10 cellular contexts compared by ENCODE assay signal in genomic region chr15:39582977-39583585, GRCh38. TPM values are rescaled to one million over a fixed set of nuclear protein-coding genes. Genes with fewer than 3 reads are reported as not detected.
A peak's percentile ranks its signal among the peaks of the same experiment; 100 is the strongest.
DNase-seq lines count a peak whose midpoint lies in the region; ATAC-seq, FAIRE-seq and TF ChIP-seq lines count a peak whose summit lies in the region.
"Had no signal": no experiment of that assay in that cellular context is flagged by ENCODE, and none has a peak within 500 bp of the region (broad histone marks: within the 10 kb centered on the region; RNA-seq: fewer than 3 reads in every experiment).

No MANE protein-coding gene starts in this region.

- no peak for TF ChIP-seq RAD21 in HepG2 (CRISPR knock-in tag; IDR thresholded peaks at IDR 0.05)

- H3K9me3 ChIP-seq in HUES64 (ENCODE audit: insufficient read depth, low read depth, low read length) (no peaks in the 10 kb centered on the region), HepG2 (ENCODE audit: low read length) (no peaks in the 10 kb centered on the region), stomach smooth muscle (ENCODE audit: control insufficient read depth in 2 of 2, low read length in 2 of 2) (no peaks in the 10 kb centered on the region), body of pancreas (no peaks in the 10 kb centered on the region)

- peak overlapping the region; percentile 99 for H3K4me3 Mint-ChIP-seq in chondrocyte (ENCODE audit: unreplicated experiment)
- H3K4me3 Mint-ChIP-seq: activated B cell treated with CpG ODN at 0.5 μM for 24 hours; activated naive CD8-positive, alpha-beta T cell treated with anti-CD3 and anti-CD28 coated beads for 36 hours had no signal

- DNase-seq in chondrocyte (ENCODE audit: low spot score) (no peak), HepG2 (ENCODE audit: low spot score) (no peak), body of pancreas (no peak), NK-92 (lab: John Stamatoyannopoulos, UW; ENCODE audit: unreplicated experiment) (no peak), NOMO-1 treated with dmso at 0.1 percent for 144 hours (lab: John Stamatoyannopoulos, UW; ENCODE audit: unreplicated experiment) (no peak)
- DNase-seq in stimulated activated CD4-positive, alpha-beta T cell treated with anti-CD3 and anti-CD28 coated beads, Interleukin-4, amount 100 ng/mL, for 24 hours: no peak
- DNase-seq: activated B cell treated with CpG ODN at 0.5 μM for 24 hours had no signal

- H4K20me1 ChIP-seq in HepG2 (ENCODE audit: insufficient read depth, low read length): peaks cover 13% of the 10 kb centered on the region; the same call in 1 of the 2 replicates

- peaks cover 79% of the 10 kb centered on the region for H3K4me1 Mint-ChIP-seq in chondrocyte (ENCODE audit: low read depth)

- POLR2A ChIA-PET in HepG2 (lab: Yijun Ruan, JAX): interaction anchor here (3.6 kb wide), 1 partner anchor 411 kb away, joined by 50 read pairs; no protein-coding TSS in a partner anchor

- TF ChIP-seq EP300 in HepG2 (IDR thresholded peaks at IDR 0.05; ENCODE audit: low read depth in 2 of 2, low read length in 2 of 2) (no peak), HepG2 (CRISPR knock-in tag; IDR thresholded peaks at IDR 0.05; ENCODE audit: borderline replicate concordance) (no peak)

- peaks cover 31% of the 10 kb centered on the region for H3K4me1 ChIP-seq in HUES64 (ENCODE audit: insufficient read depth, low read length)
- H3K4me1 ChIP-seq in HepG2 (ENCODE audit: insufficient read depth, low read length): peaks cover 70% of the 10 kb centered on the region
- peaks cover 75% of the 10 kb centered on the region for H3K4me1 ChIP-seq in stomach smooth muscle (ENCODE audit: control insufficient read depth, insufficient read depth, low read length)
- peaks cover 42% of the 10 kb centered on the region for H3K4me1 ChIP-seq in body of pancreas

- CTCF ChIA-PET in HepG2 (lab: Yijun Ruan, JAX; ENCODE audit: low intra/inter-chr PET ratio, low total read pairs): interaction anchor here (1.7 kb wide), 1 partner anchor 765 kb away, joined by 6 read pairs; no protein-coding TSS in a partner anchor

- FAIRE-seq in HepG2 (lab: Jason Lieb, UNC): no peak

- TF ChIP-seq CTCF in chondrocyte (IDR thresholded peaks at IDR 0.05) (no peak), HepG2 (CRISPR knock-in tag; IDR thresholded peaks at IDR 0.05) (no peak), body of pancreas (IDR thresholded peaks at IDR 0.05) (no peak)

- H3K36me3 ChIP-seq in HUES64 (ENCODE audit: insufficient read depth, low read length) (peaks cover 61% of the 10 kb centered on the region), HepG2 (replicated peaks in 1 of 2; ENCODE audit: control insufficient read depth in 1 of 2, insufficient read depth in 2 of 2, low read length in 2 of 2) (peaks cover 17 to 52% of the 10 kb centered on the region in 2 experiments), stomach smooth muscle (ENCODE audit: control insufficient read depth in 2 of 2, insufficient read depth in 2 of 2, low read length in 2 of 2) (peaks cover 45 to 69% of the 10 kb centered on the region in 2 donors), body of pancreas (replicated peaks in 1 of 2; ENCODE audit: insufficient read depth in 1 of 2, low read depth in 2 of 2) (peaks cover 0 to 12% of the 10 kb centered on the region in 2 donors)

- H3K79me2 ChIP-seq in HepG2 (ENCODE audit: insufficient read depth, low read length): peaks cover 22% of the 10 kb centered on the region

- no peak overlapping the region for H3K27ac ChIP-seq in HUES64 (ENCODE audit: low read depth, low read length)
- H3K27ac ChIP-seq in HepG2 (ENCODE audit: extremely low read length, insufficient read depth, low read length): no peak overlapping the region
- H3K27ac ChIP-seq in stomach smooth muscle (ENCODE audit: low read length): peak overlapping the region; percentile 96
- no peak overlapping the region for H3K27ac ChIP-seq in body of pancreas

- WGBS in HUES64: 84% methylated on average over 4 of the region's 4 CpGs
- 80% methylated on average over 4 of the region's 4 CpGs for WGBS in HepG2 (ENCODE audit: low lambda C conversion rate)
- WGBS in body of pancreas, 2 donors: 70 to 76% methylated on average over 4 of the region's 4 CpGs

- H3K36me3 Mint-ChIP-seq in chondrocyte (ENCODE audit: low read depth): peaks cover 62% of the 10 kb centered on the region
- H3K36me3 Mint-ChIP-seq: activated naive CD8-positive, alpha-beta T cell treated with anti-CD3 and anti-CD28 coated beads for 36 hours had no signal

- ATAC-seq in HepG2 (no peak), body of pancreas (no peak)

- H3K4me2 ChIP-seq in HepG2 (ENCODE audit: low read depth, low read length): peak overlapping the region; percentile 92

- intact Hi-C loops in HepG2 (cut with micrococcal nuclease; ENCODE audit: unreplicated experiment): loop anchor here (5.0 kb wide), 1 partner anchor 174 kb away; no protein-coding TSS in a partner anchor
- intact Hi-C loops in body of pancreas (cut with DNase I): loop anchor here (5.0 to 10.0 kb wide), 2 partner anchors 766 to 868 kb away; no protein-coding TSS in a partner anchor

- no peaks in the 10 kb centered on the region for H3K9me3 Mint-ChIP-seq in chondrocyte (ENCODE audit: low read depth)
- H3K9me3 Mint-ChIP-seq: activated B cell treated with CpG ODN at 0.5 μM for 24 hours; activated naive CD8-positive, alpha-beta T cell treated with anti-CD3 and anti-CD28 coated beads for 36 hours had no signal

- peaks cover 6% of the 10 kb centered on the region; the same call in 1 of the 2 replicates for H3K27me3 ChIP-seq in HUES64 (ENCODE audit: insufficient read depth, low read length)
- peaks cover 0 to 4% of the 10 kb centered on the region in 2 experiments; a peak in 1 of 5 replicates for H3K27me3 ChIP-seq in HepG2 (ENCODE audit: control insufficient read depth in 1 of 2, insufficient read depth in 2 of 2, low read length in 2 of 2)
- H3K27me3 ChIP-seq in stomach smooth muscle (ENCODE audit: control insufficient read depth in 1 of 2, insufficient read depth in 2 of 2, low read length in 2 of 2): no peaks in the 10 kb centered on the region
- no peaks in the 10 kb centered on the region for H3K27me3 ChIP-seq in body of pancreas

- BruUV-seq in HepG2 (replicated peaks; lab: Mats Ljungman, UMichigan): no TSS peak

- no peaks in the 10 kb centered on the region for H3K27me3 Mint-ChIP-seq in chondrocyte (ENCODE audit: low read depth)

- in situ Hi-C loops in HepG2 (cut with HindIII; ENCODE audit: extremely low pct_ligation_motif_present, low pct_unique_long_range_greater_than_20kb): loop anchor here (5.0 to 10.0 kb wide), 5 partner anchors 148 to 768 kb away; no protein-coding TSS in a partner anchor

- TF ChIP-seq POLR2A in HepG2 (IDR thresholded peaks at IDR 0.05; ENCODE audit: insufficient read depth in 1 of 2, low read depth in 2 of 2, low read length in 2 of 2) (no peak), body of pancreas (IDR thresholded peaks at IDR 0.05) (no peak)

- H3K27ac Mint-ChIP-seq in chondrocyte (ENCODE audit: unreplicated experiment): no peak overlapping the region
- H3K27ac Mint-ChIP-seq: activated B cell treated with CpG ODN at 0.5 μM for 24 hours; activated naive CD8-positive, alpha-beta T cell treated with anti-CD3 and anti-CD28 coated beads for 36 hours had no signal

- H3K9ac ChIP-seq in HUES64 (ENCODE audit: low read depth, low read length): peak overlapping the region; percentile 8; the same call in 1 of the 2 replicates
- peak overlapping the region; percentile 78; the same call in 1 of the 2 replicates for H3K9ac ChIP-seq in HepG2 (ENCODE audit: insufficient read depth, low read depth, low read length)
- peak overlapping the region; percentile 90 to 97 for H3K9ac ChIP-seq in stomach smooth muscle (ENCODE audit: low read length in 2 of 2)

- peak overlapping the region; percentile 72 for H3K4me3 ChIP-seq in HUES64 (ENCODE audit: low read length)
- peak overlapping the region; percentile 18 to 88 (median 67); a peak in 4 of 6 replicates for H3K4me3 ChIP-seq in HepG2 (replicated peaks in 1 of 3; ENCODE audit: insufficient read depth in 1 of 3, low read depth in 2 of 3, low read length in 3 of 3)
- peak overlapping the region; percentile 89 to 91 for H3K4me3 ChIP-seq in stomach smooth muscle (ENCODE audit: low read length in 2 of 2)
- H3K4me3 ChIP-seq in body of pancreas: no peak overlapping the region

- H2AFZ ChIP-seq in HepG2 (ENCODE audit: low read length): no peak overlapping the region

TF ChIP-seq in HepG2, 621 proteins besides CTCF, POLR2A, EP300 and RAD21:
- TF ChIP-seq CHD2 (IDR thresholded peaks at IDR 0.05; ENCODE audit: low read depth, low read length): no peak
- 0 out of 2 replicates have a peak, but pooled peaks have one; percentile 24 for TF ChIP-seq FOXJ3 (CRISPR knock-in tag; IDR thresholded peaks at IDR 0.05; ENCODE audit: borderline replicate concordance)

RNA-seq across cellular contexts. Expression of gene THBS1, which starts 2.2 kb away (rescaled TPM):
- 13.5 TPM for polyA plus RNA-seq in HUES64 (2013, experiment 1 of 2)
- polyA plus RNA-seq in HUES64 (2013, experiment 2 of 2): 11.3 TPM
- total RNA-seq in chondrocyte (1,967 to 2,361 TPM (median 2,311 TPM) in 3 replicates), HepG2 (2016; rRNA removed; fragmentation: Illumina TruSeq; extraction: Trizol) (35.6 and 67.1 TPM in 2 replicates), body of pancreas (100 to 1,000 TPM; 139 to 398 TPM)
- 10.4 and 13.6 TPM in 2 replicates for total RNA-seq in HepG2 (2016; cell fraction: cytosol; rRNA removed; fragmentation: Illumina TruSeq; extraction: Trizol; ENCODE audit: low read depth)
- total RNA-seq in HepG2 (2016; cell fraction: insoluble cytoplasmic fraction; rRNA removed; fragmentation: Illumina TruSeq; extraction: Trizol): 31.2 and 67.2 TPM in 2 replicates
- 12.7 and 15.5 TPM in 2 replicates for total RNA-seq in HepG2 (2016; cell fraction: membrane; rRNA removed; fragmentation: Illumina TruSeq; extraction: Trizol)
- total RNA-seq in HepG2 (2016; cell fraction: nucleus; rRNA removed; fragmentation: Illumina TruSeq; extraction: Trizol): 154 and 191 TPM in 2 replicates
- 54.7 and 64.6 TPM in 2 replicates for polyA plus RNA-seq in HepG2 (2011; rRNA removed)
- polyA plus RNA-seq in HepG2 (2011; cell fraction: cytosol; rRNA removed): 18.4 and 18.6 TPM in 2 replicates
- polyA plus RNA-seq in HepG2 (2011; cell fraction: nucleus; rRNA removed): 258 and 353 TPM in 2 replicates
- 14.5 and 32.8 TPM in 2 replicates for polyA plus RNA-seq in HepG2 (2012)
- polyA plus RNA-seq in HepG2 (2016; cell fraction: cytosol; fragmentation: Illumina TruSeq; extraction: Trizol; ENCODE audit: low read depth): 1.0 and 1.3 TPM in 2 replicates
- 13.5 and 17.7 TPM in 2 replicates for polyA plus RNA-seq in HepG2 (2016; cell fraction: insoluble cytoplasmic fraction; fragmentation: Illumina TruSeq; extraction: Trizol; ENCODE audit: low read depth)
- polyA plus RNA-seq in HepG2 (2016; cell fraction: membrane; fragmentation: Illumina TruSeq; extraction: Trizol; ENCODE audit: low read depth): 1.9 and 2.6 TPM in 2 replicates
- 147 and 163 TPM in 2 replicates for polyA plus RNA-seq in HepG2 (2016; cell fraction: nucleus; fragmentation: Illumina TruSeq; extraction: Trizol; ENCODE audit: insufficient read depth, low read depth)
- polyA minus RNA-seq in HepG2 (2011; rRNA and poly(A)+ RNA removed; ENCODE audit: low replicate concordance): 15.2 and 310 TPM in 2 replicates
- polyA minus RNA-seq in HepG2 (2011; cell fraction: cytosol; rRNA and poly(A)+ RNA removed): 142 and 165 TPM in 2 replicates
- polyA minus RNA-seq in HepG2 (2011; cell fraction: nucleus; rRNA and poly(A)+ RNA removed): 395 and 466 TPM in 2 replicates

Comparison
In these comparisons a context has a peak if more than half of its experiments do, and no peak if none do; other contexts are left out.
1. H3K4me3 ChIP-seq: peak in HUES64 (single experiment), HepG2 (3 of 3) and stomach smooth muscle (2 of 2); none in body of pancreas (0 of 2).
2. H3K9ac ChIP-seq: peak in every context shown above with its lines; median percentile 94 in stomach smooth muscle; 78 in HepG2; 8 in HUES64.